Comparison of ENCODE assay signal across 9 cellular contexts in the genomic region with DNA sequence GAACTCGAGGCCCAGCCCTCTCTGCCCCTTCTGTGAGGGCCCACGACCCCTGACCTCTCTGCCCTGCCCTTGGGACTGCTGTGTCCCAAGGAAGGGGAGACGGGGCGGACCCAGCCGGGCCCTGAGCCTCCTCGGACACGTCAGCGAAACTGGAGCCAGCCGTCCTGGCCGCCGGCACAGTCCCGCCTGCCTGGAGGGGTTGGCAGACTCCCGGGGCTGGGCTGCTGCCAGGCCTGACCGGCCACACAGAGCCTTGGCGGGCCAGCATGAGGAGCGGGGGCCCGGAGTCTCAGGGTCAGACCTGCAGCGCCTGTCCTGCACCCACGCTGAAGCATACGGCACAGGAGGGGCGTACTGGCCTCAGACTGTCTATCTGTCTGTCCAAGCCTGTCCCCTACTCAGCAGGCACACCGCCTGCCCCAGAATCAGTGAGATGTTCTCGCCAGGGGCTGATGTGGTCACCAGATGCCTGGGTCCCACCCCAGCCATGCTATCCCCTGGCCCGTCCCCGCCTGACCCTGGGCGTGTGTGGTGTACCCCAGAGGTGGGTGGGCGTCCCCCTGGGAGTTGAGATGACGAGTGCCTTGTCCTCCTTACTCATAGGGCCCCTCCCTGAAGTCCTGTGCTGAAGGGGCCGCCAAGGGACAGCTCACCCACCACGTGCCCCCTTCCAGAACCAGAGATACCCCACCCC. TPM values are rescaled to one million over a fixed set of nuclear protein-coding genes. Genes with fewer than 3 reads are reported as not detected.
DNase-seq lines count a peak whose midpoint lies in the region; ATAC-seq and TF ChIP-seq lines count a peak whose summit lies in the region.
"Had no signal": no experiment of that assay in that cellular context is flagged by ENCODE, and none has a peak within 500 bp of the region (broad histone marks: within the 10 kb centered on the region; RNA-seq: fewer than 3 reads in every experiment).

No MANE protein-coding gene starts in this region.

- H3K9me3 Mint-ChIP-seq in HFFc6, result no peaks in the 10 kb centered on the region
- no peaks in the 10 kb centered on the region for H3K9me3 Mint-ChIP-seq in chondrocyte (ENCODE audit: low read depth)
- H3K9me3 Mint-ChIP-seq: activated CD4-positive, alpha-beta T cell treated with anti-CD3 and anti-CD28 coated beads, Interleukin-2, amount 10 ng/mL, durations not matched to agents 7 days and 5 days had no signal

- H3K4me1 ChIP-seq in liver (ENCODE audit: control insufficient read depth in 4 of 4, insufficient read depth in 4 of 4, low read length in 3 of 4), result peaks cover 22 to 81% (median 59%) of the 10 kb centered on the region in 4 donors

- ATAC-seq in GM19467 (IDR thresholded peaks at IDR 0.05; ENCODE audit: unreplicated experiment) (no peak), HG03139 (IDR thresholded peaks at IDR 0.05; ENCODE audit: unreplicated experiment) (no peak)

- peaks cover 0 to 5% (median 2%) of the 10 kb centered on the region in 4 donors for H3K36me3 ChIP-seq in liver (ENCODE audit: control insufficient read depth in 4 of 4, insufficient read depth in 3 of 4, low read depth in 1 of 4, low read length in 3 of 4)

- peak overlapping the region; percentile 48 to 70 for H3K9ac ChIP-seq in liver (ENCODE audit: low read depth in 1 of 2, low read length in 2 of 2)

- TF ChIP-seq RAD21 in liver (IDR thresholded peaks at IDR 0.05), result peak in 1 of 2 donors; percentile 27

- no peaks in the 10 kb centered on the region for H3K27me3 ChIP-seq in liver (ENCODE audit: control insufficient read depth in 4 of 4, insufficient read depth in 4 of 4, low read length in 3 of 4)

- peak; percentile 17; the same call in 1 of the 2 replicates for TF ChIP-seq CTCF in HFFc6 (IDR thresholded peaks at IDR 0.05)
- no peak for TF ChIP-seq CTCF in chondrocyte (IDR thresholded peaks at IDR 0.05)
- TF ChIP-seq CTCF in liver (IDR thresholded peaks at IDR 0.05; ENCODE audit: low read depth, low read length, missing input control), result no peak

- 33% methylated on average over 30 of the region's 30 CpGs for WGBS in liver

- peak overlapping the region; percentile 87 to 95 for H3K27ac ChIP-seq in liver (ENCODE audit: low read depth in 1 of 2, low read length in 2 of 2)

- H3K9me3 ChIP-seq in liver (ENCODE audit: control insufficient read depth in 4 of 4, low read length in 3 of 4), result no peaks in the 10 kb centered on the region

- H3K4me3 Mint-ChIP-seq in HFFc6 (peak overlapping the region; percentile 83), chondrocyte (ENCODE audit: unreplicated experiment) (peak overlapping the region; percentile 65)
- H3K4me3 Mint-ChIP-seq: activated CD4-positive, alpha-beta T cell treated with anti-CD3 and anti-CD28 coated beads, Interleukin-2, amount 10 ng/mL, durations not matched to agents 7 days and 5 days had no signal

- H3K4me1 Mint-ChIP-seq in HFFc6 (ENCODE audit: low read depth) (peaks cover 51% of the 10 kb centered on the region), chondrocyte (ENCODE audit: low read depth) (peaks cover 64% of the 10 kb centered on the region)

- peaks cover 9% of the 10 kb centered on the region for H3K27me3 Mint-ChIP-seq in HFFc6 (ENCODE audit: insufficient read depth)
- H3K27me3 Mint-ChIP-seq in chondrocyte (ENCODE audit: low read depth), result no peaks in the 10 kb centered on the region
- H3K27me3 Mint-ChIP-seq: activated CD4-positive, alpha-beta T cell treated with anti-CD3 and anti-CD28 coated beads, Interleukin-2, amount 10 ng/mL, durations not matched to agents 7 days and 5 days had no signal

- no peaks in the 10 kb centered on the region; the same call in 1 of the 2 replicates for H3K36me3 Mint-ChIP-seq in HFFc6 (ENCODE audit: low read depth)
- peaks cover 5% of the 10 kb centered on the region for H3K36me3 Mint-ChIP-seq in chondrocyte (ENCODE audit: low read depth)

- peak overlapping the region; percentile 98 for H3K27ac Mint-ChIP-seq in HFFc6
- peak overlapping the region; percentile 97 for H3K27ac Mint-ChIP-seq in chondrocyte (ENCODE audit: unreplicated experiment)
- H3K27ac Mint-ChIP-seq: activated CD4-positive, alpha-beta T cell treated with anti-CD3 and anti-CD28 coated beads, Interleukin-2, amount 10 ng/mL, durations not matched to agents 7 days and 5 days had no signal

- peak overlapping the region in 1 of 3 donors; percentile 19 for H3K4me3 ChIP-seq in liver (ENCODE audit: low read depth in 1 of 3, low read length in 3 of 3)

- DNase-seq in HFFc6 (peak; percentile 89), chondrocyte (ENCODE audit: low spot score) (no peak), stromal cell of bone marrow (ENCODE audit: low read depth) (peak; percentile 81), GDM1 (lab: John Stamatoyannopoulos, UW) (no peak), NCI-H1417 treated with DMSO at 0.1 percent for 48 hours (lab: John Stamatoyannopoulos, UW) (no peak)
- DNase-seq: activated CD4-positive, alpha-beta T cell treated with anti-CD3 and anti-CD28 coated beads, Interleukin-2, amount 10 ng/mL, durations not matched to agents 7 days and 5 days had no signal

TF ChIP-seq in liver, 16 proteins besides CTCF, POLR2A, EP300 and RAD21 (continues in another document):
- no peak for TF ChIP-seq FOXA2 (IDR thresholded peaks at IDR 0.05)
- TF ChIP-seq, protein P1, sequence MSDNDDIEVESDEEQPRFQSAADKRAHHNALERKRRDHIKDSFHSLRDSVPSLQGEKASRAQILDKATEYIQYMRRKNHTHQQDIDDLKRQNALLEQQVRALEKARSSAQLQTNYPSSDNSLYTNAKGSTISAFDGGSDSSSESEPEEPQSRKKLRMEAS (IDR thresholded peaks at IDR 0.05), result no peak
- TF ChIP-seq FOXA1 (IDR thresholded peaks at IDR 0.05), result no peak
- TF ChIP-seq SP1 (IDR thresholded peaks at IDR 0.05), result peak; percentile 50
- TF ChIP-seq, protein P2, sequence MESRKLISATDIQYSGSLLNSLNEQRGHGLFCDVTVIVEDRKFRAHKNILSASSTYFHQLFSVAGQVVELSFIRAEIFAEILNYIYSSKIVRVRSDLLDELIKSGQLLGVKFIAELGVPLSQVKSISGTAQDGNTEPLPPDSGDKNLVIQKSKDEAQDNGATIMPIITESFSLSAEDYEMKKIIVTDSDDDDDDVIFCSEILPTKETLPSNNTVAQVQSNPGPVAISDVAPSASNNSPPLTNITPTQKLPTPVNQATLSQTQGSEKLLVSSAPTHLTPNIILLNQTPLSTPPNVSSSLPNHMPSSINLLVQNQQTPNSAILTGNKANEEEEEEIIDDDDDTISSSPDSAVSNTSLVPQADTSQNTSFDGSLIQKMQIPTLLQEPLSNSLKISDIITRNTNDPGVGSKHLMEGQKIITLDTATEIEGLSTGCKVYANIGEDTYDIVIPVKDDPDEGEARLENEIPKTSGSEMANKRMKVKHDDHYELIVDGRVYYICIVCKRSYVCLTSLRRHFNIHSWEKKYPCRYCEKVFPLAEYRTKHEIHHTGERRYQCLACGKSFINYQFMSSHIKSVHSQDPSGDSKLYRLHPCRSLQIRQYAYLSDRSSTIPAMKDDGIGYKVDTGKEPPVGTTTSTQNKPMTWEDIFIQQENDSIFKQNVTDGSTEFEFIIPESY (IDR thresholded peaks at IDR 0.05), result no peak
- TF ChIP-seq JUND (IDR thresholded peaks at IDR 0.05), result no peak
- peak in 1 of 2 donors; percentile 56 for TF ChIP-seq RXRA (IDR thresholded peaks at IDR 0.05)
- TF ChIP-seq HNF4A (conservative IDR thresholded peaks at IDR 0.05), result peak; percentile 64
- TF ChIP-seq, protein P3, sequence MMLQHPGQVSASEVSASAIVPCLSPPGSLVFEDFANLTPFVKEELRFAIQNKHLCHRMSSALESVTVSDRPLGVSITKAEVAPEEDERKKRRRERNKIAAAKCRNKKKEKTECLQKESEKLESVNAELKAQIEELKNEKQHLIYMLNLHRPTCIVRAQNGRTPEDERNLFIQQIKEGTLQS (IDR thresholded peaks at IDR 0.05), result no peak
- TF ChIP-seq TAF1 (conservative IDR thresholded peaks at IDR 0.05), result no peak

RNA-seq across cellular contexts. Expression of a gene that starts 4.6 kb away (rescaled TPM):
- 100 to 1,000 TPM in 4 of 6 experiments, 10 to 100 TPM in 2; 92.0 to 131 (median 103) TPM for total RNA-seq in HFFc6 (2021; fragmentation: NEBNext Ultra II Directional; extraction: Animal tissue kit (Norgen Biotek cat#: 25700))
- total RNA-seq in chondrocyte (79.7 to 82.0 TPM (median 81.8 TPM) in 3 replicates), liver (10 to 100 TPM; 19.7 to 22.7 TPM)
- polyA plus RNA-seq in liver, result 10 to 100 TPM in 1 of 2 donors, 1 to 10 TPM in 1; 6.2 to 26.9 TPM
- total RNA-seq: activated CD4-positive, alpha-beta T cell treated with anti-CD3 and anti-CD28 coated beads, Interleukin-2, amount 10 ng/mL, durations not matched to agents 7 days and 5 days had no signal

RNA-seq across cellular contexts. Expression of a gene that starts 25.2 kb away (rescaled TPM):
- 10 to 100 TPM; 44.9 to 50.8 (median 46.1) TPM for total RNA-seq in HFFc6 (2021; fragmentation: NEBNext Ultra II Directional; extraction: Animal tissue kit (Norgen Biotek cat#: 25700))
- total RNA-seq in chondrocyte (21.6 to 24.4 TPM (median 22.4 TPM) in 3 replicates), liver (10 to 100 TPM; 14.0 to 23.8 TPM)
- 10 to 100 TPM; 35.3 to 70.5 TPM for polyA plus RNA-seq in liver

RNA-seq across cellular contexts. Expression of a gene that starts 40.1 kb away (rescaled TPM):
- total RNA-seq in HFFc6 (2021; fragmentation: NEBNext Ultra II Directional; extraction: Animal tissue kit (Norgen Biotek cat#: 25700)), result 10 to 100 TPM; 12.1 to 20.9 (median 17.2) TPM
- 18.8 to 26.0 TPM (median 24.6 TPM) in 3 replicates for total RNA-seq in chondrocyte
- total RNA-seq in liver, result 10 to 100 TPM; 16.0 to 21.5 TPM
- 10 to 100 TPM in 1 of 2 donors, 1 to 10 TPM in 1; 7.3 to 10.0 TPM for polyA plus RNA-seq in liver

RNA-seq across cellular contexts. Expression of a gene that starts 49.4 kb away (rescaled TPM):
- total RNA-seq in HFFc6 (2021; fragmentation: NEBNext Ultra II Directional; extraction: Animal tissue kit (Norgen Biotek cat#: 25700)), result 10 to 100 TPM; 40.8 to 54.4 (median 45.1) TPM
- 27.5 to 28.0 TPM (median 27.8 TPM) in 3 replicates for total RNA-seq in chondrocyte
- total RNA-seq in liver, result 10 to 100 TPM; 39.6 to 86.3 TPM
- 10 to 100 TPM; 57.2 to 73.9 TPM for polyA plus RNA-seq in liver

Comparison
In these comparisons a context has a peak if more than half of its experiments do, and no peak if none do; other contexts are left out.
1. DNase-seq: peak in HFFc6 (single experiment) and stromal cell of bone marrow (single experiment); none in chondrocyte (single experiment), GDM1 (single experiment) and NCI-H1417 treated with DMSO at 0.1 percent for 48 hours (single experiment).